ENCODE assay signal across 8 cellular contexts in genomic region chr3:28348286-28348636, GRCh38. TPM values are rescaled to one million over a fixed set of nuclear protein-coding genes. Genes with fewer than 3 reads are reported as not detected.
DNase-seq lines count a peak whose midpoint lies in the region; ATAC-seq, FAIRE-seq and TF ChIP-seq lines count a peak whose summit lies in the region.

No MANE protein-coding gene starts in this region.

- POLR2A ChIA-PET in OCI-LY7 (lab: Charles Lee) = interaction anchor here (0.7 to 4.1 kb wide), 7 partner anchors 9 to 1267 kb away, joined by 3 to 15 read pairs (median 5); no protein-coding TSS in a partner anchor

- H4K20me1 ChIP-seq in OCI-LY7 (ENCODE audit: insufficient read depth, low read length) = 0 out of 2 replicates have a peak, but pooled peaks cover 20% of the 10 kb centered on the region

- intact Hi-C loops in activated CD4-positive, alpha-beta T cell treated with anti-CD3 and anti-CD28 coated beads, Interleukin-2, amount 10 ng/mL, durations not matched to agents 24 days and 14 days (cut with micrococcal nuclease) = loop anchor here (1.0 to 10.0 kb wide), 6 partner anchors 22 to 893 kb away; partner anchors contain the start of gene SLC4A7
- intact Hi-C loops in OCI-LY7 (cut with micrococcal nuclease; ENCODE audit: unreplicated experiment) = loop anchor here (2.0 to 10.0 kb wide), 2 partner anchors 107 to 863 kb away; partner anchors contain the start of genes CMC1 and SLC4A7

- peaks cover 4% of the 10 kb centered on the region for H3K9me3 Mint-ChIP-seq in activated CD4-positive, alpha-beta T cell treated with anti-CD3 and anti-CD28 coated beads, Interleukin-2, amount 10 ng/mL, durations not matched to agents 24 days and 14 days
- H3K9me3 Mint-ChIP-seq in natural killer cell treated with Interleukin-12 subunit alpha and Interleukin-12 subunit beta and Interleukin-15 and Interleukin-18, amount 100 ng/mL, for 72 hours = no peaks in the 10 kb centered on the region

- FAIRE-seq in D721Med (lab: Jason Lieb, UNC) = no peak

- peak overlapping the region; percentile 98 for H3K4me3 Mint-ChIP-seq in activated CD4-positive, alpha-beta T cell treated with anti-CD3 and anti-CD28 coated beads, Interleukin-2, amount 10 ng/mL, durations not matched to agents 24 days and 14 days
- H3K4me3 Mint-ChIP-seq in natural killer cell treated with Interleukin-12 subunit alpha and Interleukin-12 subunit beta and Interleukin-15 and Interleukin-18, amount 100 ng/mL, for 72 hours = peak overlapping the region; percentile 96

- H3K4me1 Mint-ChIP-seq in activated CD4-positive, alpha-beta T cell treated with anti-CD3 and anti-CD28 coated beads, Interleukin-2, amount 10 ng/mL, durations not matched to agents 24 days and 14 days = peaks cover 45% of the 10 kb centered on the region
- peaks cover 33 to 49% of the 10 kb centered on the region in 2 donors for H3K4me1 Mint-ChIP-seq in natural killer cell treated with Interleukin-12 subunit alpha and Interleukin-12 subunit beta and Interleukin-15 and Interleukin-18, amount 100 ng/mL, for 72 hours (ENCODE audit: low read depth in 2 of 2)

- peaks cover 31% of the 10 kb centered on the region for H3K4me1 ChIP-seq in OCI-LY7 (ENCODE audit: insufficient read depth, low read length, poor library complexity, severe bottlenecking)

- H3K27ac Mint-ChIP-seq in activated CD4-positive, alpha-beta T cell treated with anti-CD3 and anti-CD28 coated beads, Interleukin-2, amount 10 ng/mL, durations not matched to agents 24 days and 14 days = peak overlapping the region; percentile 96
- peak overlapping the region; percentile 97 to 98 for H3K27ac Mint-ChIP-seq in natural killer cell treated with Interleukin-12 subunit alpha and Interleukin-12 subunit beta and Interleukin-15 and Interleukin-18, amount 100 ng/mL, for 72 hours

- BruUV-seq in OCI-LY7 (replicated peaks; lab: Mats Ljungman, UMichigan) = no TSS peak

- H3K27me3 Mint-ChIP-seq in activated CD4-positive, alpha-beta T cell treated with anti-CD3 and anti-CD28 coated beads, Interleukin-2, amount 10 ng/mL, durations not matched to agents 24 days and 14 days = no peaks in the 10 kb centered on the region
- no peaks in the 10 kb centered on the region for H3K27me3 Mint-ChIP-seq in natural killer cell treated with Interleukin-12 subunit alpha and Interleukin-12 subunit beta and Interleukin-15 and Interleukin-18, amount 100 ng/mL, for 72 hours

- H3K9me3 ChIP-seq in OCI-LY7 (ENCODE audit: low read length) = no peaks in the 10 kb centered on the region

- ATAC-seq in natural killer cell treated with Interleukin-12 subunit alpha and Interleukin-12 subunit beta and Interleukin-15 and Interleukin-18, amount 100 ng/mL, for 72 hours = peak; percentile 91 to 92

- peak overlapping the region; percentile 90 for H3K4me3 ChIP-seq in OCI-LY7 (ENCODE audit: low read depth, low read length, poor library complexity, severe bottlenecking)

- peak overlapping the region; percentile 92 for H2AFZ ChIP-seq in OCI-LY7 (ENCODE audit: low read length)

- CTCF ChIA-PET in OCI-LY7 (lab: Charles Lee; ENCODE audit: unreplicated experiment) = no interaction called here

- 0 out of 2 replicates have a peak, but pooled peaks cover 7% of the 10 kb centered on the region for H3K36me3 ChIP-seq in OCI-LY7 (ENCODE audit: insufficient read depth, low read length)

- H3K27ac ChIP-seq in OCI-LY7 (ENCODE audit: low read depth, low read length, poor library complexity, severe bottlenecking) (peak overlapping the region; percentile 56), epithelial cell of prostate (peak overlapping the region; percentile 97)

- peak overlapping the region; percentile 87 for H3K4me2 ChIP-seq in OCI-LY7 (ENCODE audit: low read length)

- no peak for DNase-seq in activated CD4-positive, alpha-beta T cell treated with anti-CD3 and anti-CD28 coated beads, Interleukin-2, amount 10 ng/mL, durations not matched to agents 24 days and 14 days
- no peak for DNase-seq in activated CD4-positive, alpha-beta T cell treated with anti-CD3 and anti-CD28 coated beads, Interleukin-2, amount 50 U/mL, for 1 hour
- DNase-seq in OCI-LY7 (ENCODE audit: low spot score) = no peak
- DNase-seq in epithelial cell of prostate (ENCODE audit: low read depth, low spot score) = peak; percentile 68
- DNase-seq in natural killer cell treated with Interleukin-12 subunit alpha and Interleukin-12 subunit beta and Interleukin-15 and Interleukin-18, amount 100 ng/mL, for 72 hours (ENCODE audit: low spot score) = no peak
- DNase-seq in H4 (ENCODE audit: low spot score) = no peak
- DNase-seq in cortex of kidney (lab: John Stamatoyannopoulos, UW) = no peak
- no peak for DNase-seq in D721Med (ENCODE audit: insufficient read length, low spot score)

- H3K9me2 ChIP-seq in OCI-LY7 (ENCODE audit: insufficient read depth, low read length) = no peaks in the 10 kb centered on the region; the same call in 1 of the 2 replicates

- TF ChIP-seq CTCF in OCI-LY7 (conservative IDR thresholded peaks at IDR 0.05; ENCODE audit: low read length) = no peak; the same call in 1 of the 2 replicates
- no peak for TF ChIP-seq CTCF in D721Med (IDR thresholded peaks at IDR 0.05; ENCODE audit: insufficient read depth, missing control alignments)

- peaks cover 20% of the 10 kb centered on the region for H3K36me3 Mint-ChIP-seq in activated CD4-positive, alpha-beta T cell treated with anti-CD3 and anti-CD28 coated beads, Interleukin-2, amount 10 ng/mL, durations not matched to agents 24 days and 14 days (ENCODE audit: low read depth)
- peaks cover 24% of the 10 kb centered on the region for H3K36me3 Mint-ChIP-seq in natural killer cell treated with Interleukin-12 subunit alpha and Interleukin-12 subunit beta and Interleukin-15 and Interleukin-18, amount 100 ng/mL, for 72 hours

- H3K79me2 ChIP-seq in OCI-LY7 (ENCODE audit: insufficient read depth, low read depth, low read length) = peaks cover 60% of the 10 kb centered on the region; the same call in 1 of the 2 replicates

RNA-seq across cellular contexts. Expression of gene ZCWPW2, which starts 0.3 kb away (rescaled TPM):
- 0.14 TPM in 1 of 2 replicates, not detected in the other for total RNA-seq in activated CD4-positive, alpha-beta T cell treated with anti-CD3 and anti-CD28 coated beads, Interleukin-2, amount 10 ng/mL, durations not matched to agents 24 days and 14 days
- not detected in 2 replicates for total RNA-seq in OCI-LY7 (2014; rRNA removed; shearing (Covaris generic))
- total RNA-seq in OCI-LY7 (2022) = 0.31 and 0.32 TPM in 2 replicates
- total RNA-seq in natural killer cell treated with Interleukin-12 subunit alpha and Interleukin-12 subunit beta and Interleukin-15 and Interleukin-18, amount 100 ng/mL, for 72 hours = under 1 TPM in 1 of 2 donors, not detected in 1; 0.24 TPM
- total RNA-seq in H4 (2014; rRNA removed; shearing (Covaris generic)) = 0.37 and 0.45 TPM in 2 replicates

RNA-seq across cellular contexts. Expression of gene AZI2, which starts 0.4 kb away (rescaled TPM):
- 35.6 and 38.7 TPM in 2 replicates for total RNA-seq in activated CD4-positive, alpha-beta T cell treated with anti-CD3 and anti-CD28 coated beads, Interleukin-2, amount 10 ng/mL, durations not matched to agents 24 days and 14 days
- total RNA-seq in OCI-LY7 (2014; rRNA removed; shearing (Covaris generic)) = 16.1 and 16.4 TPM in 2 replicates
- 41.5 and 45.0 TPM in 2 replicates for total RNA-seq in OCI-LY7 (2022)
- total RNA-seq in natural killer cell treated with Interleukin-12 subunit alpha and Interleukin-12 subunit beta and Interleukin-15 and Interleukin-18, amount 100 ng/mL, for 72 hours = 10 to 100 TPM; 50.1 to 71.3 TPM
- total RNA-seq in H4 (2014; rRNA removed; shearing (Covaris generic)) = 37.2 and 43.5 TPM in 2 replicates
